Comparison of ENCODE assay signal across 28 cellular contexts in genomic region chr18:78363556-78363955, GRCh38.
"Had no signal": no experiment of that assay in that cellular context is flagged by ENCODE, and none has a peak within 500 bp of the region (broad histone marks: within the 10 kb centered on the region; RNA-seq: fewer than 3 reads in every experiment).

No MANE protein-coding gene starts in this region.

- H3K36me3 ChIP-seq: left ventricle myocardium inferior, neutrophil, sigmoid colon, spleen, thyroid gland, transverse colon, upper lobe of left lung, vagina had no signal

- H3K27ac Mint-ChIP-seq: memory B cell; naive thymus-derived CD4-positive, alpha-beta T cell; natural killer cell treated with Interleukin-12 subunit alpha and Interleukin-12 subunit beta and Interleukin-15 and Interleukin-18, amount 100 ng/mL, for 72 hours; stimulated activated memory B cell treated with anti-CD40 and anti-IgM and Interleukin-4, amounts not matched to agents 10 μg/mL and 1 μg/mL and 100 μg/mL, for 72 hours had no signal

- ATAC-seq: left colon; mucosa of descending colon; naive thymus-derived CD4-positive, alpha-beta T cell; natural killer cell treated with Interleukin-12 subunit alpha and Interleukin-12 subunit beta and Interleukin-15 and Interleukin-18, amount 100 ng/mL, for 72 hours; psoas muscle; stimulated activated memory B cell treated with anti-CD40 and anti-IgM and Interleukin-4, amounts not matched to agents 10 μg/mL and 1 μg/mL and 100 μg/mL, for 72 hours; stimulated activated naive CD8-positive, alpha-beta T cell treated with anti-CD3 and anti-CD28 coated beads, Interleukin-15, amount 100 ng/mL, for 72 hours had no signal

- H3K9me3 ChIP-seq: neutrophil, psoas muscle, sigmoid colon, thyroid gland, transverse colon, upper lobe of left lung, vagina had no signal

- H3K4me3 Mint-ChIP-seq: immature natural killer cell; memory B cell; naive thymus-derived CD4-positive, alpha-beta T cell; natural killer cell treated with Interleukin-12 subunit alpha and Interleukin-12 subunit beta and Interleukin-15 and Interleukin-18, amount 100 ng/mL, for 72 hours; neural crest cell; stimulated activated memory B cell treated with anti-CD40 and anti-IgM and Interleukin-4, amounts not matched to agents 10 μg/mL and 1 μg/mL and 100 μg/mL, for 72 hours; stimulated activated naive CD8-positive, alpha-beta T cell treated with anti-CD3 and anti-CD28 coated beads, Interleukin-15, amount 100 ng/mL, for 72 hours had no signal

- H3K4me1 Mint-ChIP-seq: immature natural killer cell; memory B cell; naive thymus-derived CD4-positive, alpha-beta T cell; neural crest cell; stimulated activated memory B cell treated with anti-CD40 and anti-IgM and Interleukin-4, amounts not matched to agents 10 μg/mL and 1 μg/mL and 100 μg/mL, for 72 hours; stimulated activated naive CD8-positive, alpha-beta T cell treated with anti-CD3 and anti-CD28 coated beads, Interleukin-15, amount 100 ng/mL, for 72 hours had no signal

- DNase-seq: hypothalamus; immature natural killer cell; kidney; left colon; left ventricle myocardium inferior; midbrain; mucosa of descending colon; naive thymus-derived CD4-positive, alpha-beta T cell; occipital lobe; psoas muscle; sigmoid colon; small intestine; spleen; stimulated activated CD4-positive, alpha-beta T cell treated with anti-CD3 and anti-CD28 coated beads, Interleukin-4, amount 100 ng/mL, for 24 hours; stimulated activated naive CD4-positive, alpha-beta T cell treated with Interleukin-2 at 50 U/mL for 16 hours; stimulated activated naive CD8-positive, alpha-beta T cell treated with anti-CD3 and anti-CD28 coated beads, Interleukin-15, amount 100 ng/mL, for 72 hours; substantia nigra; thyroid gland; transverse colon had no signal

- H3K27me3 ChIP-seq: neutrophil, sigmoid colon, spleen, thyroid gland, transverse colon, upper lobe of left lung, vagina had no signal

- H3K36me3 Mint-ChIP-seq: immature natural killer cell; memory B cell; naive thymus-derived CD4-positive, alpha-beta T cell; natural killer cell treated with Interleukin-12 subunit alpha and Interleukin-12 subunit beta and Interleukin-15 and Interleukin-18, amount 100 ng/mL, for 72 hours; stimulated activated memory B cell treated with anti-CD40 and anti-IgM and Interleukin-4, amounts not matched to agents 10 μg/mL and 1 μg/mL and 100 μg/mL, for 72 hours had no signal

- H3K27ac ChIP-seq: left ventricle myocardium inferior, neutrophil, parathyroid adenoma, psoas muscle, sigmoid colon, spleen, thyroid gland, transverse colon, upper lobe of left lung, vagina had no signal

- H3K9me3 Mint-ChIP-seq: natural killer cell treated with Interleukin-12 subunit alpha and Interleukin-12 subunit beta and Interleukin-15 and Interleukin-18, amount 100 ng/mL, for 72 hours; neural crest cell; stimulated activated naive CD8-positive, alpha-beta T cell treated with anti-CD3 and anti-CD28 coated beads, Interleukin-15, amount 100 ng/mL, for 72 hours had no signal

- H3K4me3 ChIP-seq: left ventricle myocardium inferior, lung, mucosa of descending colon, psoas muscle, sigmoid colon, spleen, thyroid gland, transverse colon, upper lobe of left lung, vagina had no signal

- H3K4me1 ChIP-seq: left ventricle myocardium inferior, parathyroid adenoma, psoas muscle, sigmoid colon, spleen, thyroid gland, transverse colon, upper lobe of left lung, vagina had no signal
